15 cellular contexts compared by ENCODE assay signal in genomic region chr10:21317902-21318301, GRCh38.
A peak's percentile ranks its signal among the peaks of the same experiment; 100 is the strongest.
DNase-seq lines count a peak whose midpoint lies in the region; ATAC-seq, FAIRE-seq and TF ChIP-seq lines count a peak whose summit lies in the region.
"Had no signal": no experiment of that assay in that cellular context is flagged by ENCODE, and none has a peak within 500 bp of the region (broad histone marks: within the 10 kb centered on the region; RNA-seq: fewer than 3 reads in every experiment).

No MANE protein-coding gene starts in this region.

- DNase-seq in MCF 10A (ENCODE audit: unreplicated experiment) (peak; percentile 50), breast epithelium (ENCODE audit: low spot score in 2 of 2) (no peak), GM12878 (ENCODE audit: low read depth, low spot score) (no peak), left kidney (ENCODE audit: low read depth, low spot score) (peak; percentile 79), COR-L47 (lab: John Stamatoyannopoulos, UW) (no peak), DMS53 treated with DMSO at 0.1 percent for 48 hours (lab: John Stamatoyannopoulos, UW; ENCODE audit: unreplicated experiment) (no peak), NCI-H128 (lab: John Stamatoyannopoulos, UW; ENCODE audit: unreplicated experiment) (no peak)
- DNase-seq in activated CD8-positive, alpha-beta T cell treated with anti-CD3 and anti-CD28 coated beads for 36 hours = no peak
- DNase-seq: activated B cell treated with CpG ODN at 0.5 μM for 24 hours; activated CD8-positive, alpha-beta memory T cell treated with anti-CD3 and anti-CD28 coated beads, Interleukin-2, amount 50 U/mL, for 48 hours; activated naive CD8-positive, alpha-beta T cell treated with anti-CD3 and anti-CD28 coated beads, Interleukin-2, amount 50 U/mL, for 24 hours; effector CD4-positive, alpha-beta T cell; left colon; natural killer cell; stimulated activated CD4-positive, alpha-beta T cell treated with anti-CD3 and anti-CD28 coated beads, Interleukin-12 subunit alpha, Interleukin-12 subunit beta, amount 100 ng/mL, for 4 hours had no signal

- H3K4me3 ChIP-seq in breast epithelium = no peak overlapping the region
- H3K4me3 ChIP-seq in GM12878 = no peak overlapping the region

- in situ Hi-C loops in GM12878 (cut with MboI) = no loop called here

- peaks cover 28% of the 10 kb centered on the region for H3K4me1 Mint-ChIP-seq in MCF 10A (ENCODE audit: insufficient read depth, unreplicated experiment)
- no peaks in the 10 kb centered on the region for H3K4me1 Mint-ChIP-seq in activated CD8-positive, alpha-beta T cell treated with anti-CD3 and anti-CD28 coated beads for 36 hours (ENCODE audit: low read depth)
- H3K4me1 Mint-ChIP-seq: activated B cell treated with CpG ODN at 0.5 μM for 24 hours; activated naive CD8-positive, alpha-beta T cell treated with anti-CD3 and anti-CD28 coated beads, Interleukin-2, amount 50 U/mL, for 24 hours; natural killer cell had no signal

- no peak for ATAC-seq in GM12878
- no peak for ATAC-seq in activated CD8-positive, alpha-beta T cell treated with anti-CD3 and anti-CD28 coated beads for 36 hours
- ATAC-seq: activated naive CD8-positive, alpha-beta T cell treated with anti-CD3 and anti-CD28 coated beads, Interleukin-2, amount 50 U/mL, for 24 hours; left colon; natural killer cell had no signal

- H3K4me1 ChIP-seq in breast epithelium = peaks cover 0 to 2% of the 10 kb centered on the region in 2 donors
- H3K4me1 ChIP-seq in GM12878 (ENCODE audit: control insufficient read depth, insufficient read depth, low read length) = peaks cover 19% of the 10 kb centered on the region

- no peak overlapping the region for H3K4me3 Mint-ChIP-seq in MCF 10A (ENCODE audit: unreplicated experiment)
- no peak overlapping the region for H3K4me3 Mint-ChIP-seq in activated CD8-positive, alpha-beta T cell treated with anti-CD3 and anti-CD28 coated beads for 36 hours
- H3K4me3 Mint-ChIP-seq: activated B cell treated with CpG ODN at 0.5 μM for 24 hours; activated naive CD8-positive, alpha-beta T cell treated with anti-CD3 and anti-CD28 coated beads, Interleukin-2, amount 50 U/mL, for 24 hours; natural killer cell had no signal

- no peaks in the 10 kb centered on the region for H4K20me1 ChIP-seq in GM12878 (ENCODE audit: control insufficient read depth, insufficient read depth)

- RAD21 ChIA-PET in GM12878 (lab: Charles Lee; ENCODE audit: unreplicated experiment) = no interaction called here

- no peaks in the 10 kb centered on the region for H3K36me3 Mint-ChIP-seq in MCF 10A (ENCODE audit: insufficient read depth, unreplicated experiment)
- H3K36me3 Mint-ChIP-seq in activated CD8-positive, alpha-beta T cell treated with anti-CD3 and anti-CD28 coated beads for 36 hours (ENCODE audit: low read depth) = no peaks in the 10 kb centered on the region
- H3K36me3 Mint-ChIP-seq: natural killer cell had no signal

- no TSS peak for BruUV-seq in MCF 10A (replicated peaks; lab: Mats Ljungman, UMichigan)
- no TSS peak for BruUV-seq in GM12878 (replicated peaks; lab: Mats Ljungman, UMichigan)

- no peak for TF ChIP-seq POLR2A in breast epithelium (IDR thresholded peaks at IDR 0.05)
- TF ChIP-seq POLR2A in GM12878 (IDR thresholded peaks at IDR 0.05; ENCODE audit: low read depth, low read length) = no peak

- TF ChIP-seq CTCF in MCF 10A (IDR thresholded peaks at IDR 0.05; ENCODE audit: unreplicated experiment) (no peak), breast epithelium (IDR thresholded peaks at IDR 0.05) (no peak), GM12878 (IDR thresholded peaks at IDR 0.05 in 2 of 3, conservative IDR thresholded peaks at IDR 0.05 in 1 of 3; ENCODE audit: control insufficient read depth in 2 of 3, extremely low read depth in 1 of 3, insufficient read depth in 1 of 3, low read depth in 3 of 3, low read length in 3 of 3) (no peak)
- TF ChIP-seq CTCF in activated CD8-positive, alpha-beta T cell treated with anti-CD3 and anti-CD28 coated beads for 36 hours (IDR thresholded peaks at IDR 0.05) = no peak

- H3K79me2 ChIP-seq in GM12878 (ENCODE audit: control insufficient read depth, insufficient read depth, low read length) = no peaks in the 10 kb centered on the region

- no peak overlapping the region for H3K27ac ChIP-seq in breast epithelium
- H3K27ac ChIP-seq in GM12878 (ENCODE audit: control insufficient read depth, insufficient read depth) = no peak overlapping the region

- TF ChIP-seq RAD21 in GM12878 (IDR thresholded peaks at IDR 0.05; ENCODE audit: insufficient read depth, low read depth, low read length) = no peak

- H3K9me3 ChIP-seq in breast epithelium = no peaks in the 10 kb centered on the region
- no peaks in the 10 kb centered on the region for H3K9me3 ChIP-seq in GM12878 (replicated peaks; ENCODE audit: control insufficient read depth, insufficient read depth, low read length)

- no peak for FAIRE-seq in GM12878 (lab: Jason Lieb, UNC)

- no peaks in the 10 kb centered on the region for H3K27me3 ChIP-seq in breast epithelium
- H3K27me3 ChIP-seq in GM12878 (replicated peaks in 1 of 2; ENCODE audit: control insufficient read depth in 2 of 2, insufficient read depth in 2 of 2, low read length in 1 of 2) = no peaks in the 10 kb centered on the region

- no peak for TF ChIP-seq EP300 in GM12878 (IDR thresholded peaks at IDR 0.05; ENCODE audit: borderline replicate concordance in 1 of 2, control insufficient read depth in 1 of 2, low read depth in 2 of 2, low read length in 2 of 2)

- no peak overlapping the region for H3K9ac ChIP-seq in GM12878 (ENCODE audit: control insufficient read depth, insufficient read depth, low read length)

- POLR2A ChIA-PET in MCF 10A (lab: Yijun Ruan, JAX) = no interaction called here
- POLR2A ChIA-PET in GM12878 (lab: Charles Lee) = interaction anchor here (0.6 kb wide), 1 partner anchor 38 kb away, joined by 4 read pairs; no protein-coding TSS in a partner anchor
- POLR2A ChIA-PET in activated CD8-positive, alpha-beta T cell treated with anti-CD3 and anti-CD28 coated beads for 36 hours (lab: Charles Lee) = no interaction called here

- H3K27ac Mint-ChIP-seq in MCF 10A (ENCODE audit: low read depth, unreplicated experiment) = no peak overlapping the region
- no peak overlapping the region for H3K27ac Mint-ChIP-seq in activated CD8-positive, alpha-beta T cell treated with anti-CD3 and anti-CD28 coated beads for 36 hours
- H3K27ac Mint-ChIP-seq: activated B cell treated with CpG ODN at 0.5 μM for 24 hours; activated naive CD8-positive, alpha-beta T cell treated with anti-CD3 and anti-CD28 coated beads, Interleukin-2, amount 50 U/mL, for 24 hours; natural killer cell had no signal

- CTCF ChIA-PET in MCF 10A (lab: Yijun Ruan, JAX) = interaction anchor here (0.5 to 1.4 kb wide), 3 partner anchors 9 to 178 kb away, joined by 3 to 6 read pairs (median 4); no protein-coding TSS in a partner anchor
- CTCF ChIA-PET in GM12878 (lab: Yijun Ruan, JAX) = no interaction called here
- CTCF ChIA-PET in activated CD8-positive, alpha-beta T cell treated with anti-CD3 and anti-CD28 coated beads for 36 hours (lab: Charles Lee) = no interaction called here

- intact Hi-C loops in MCF 10A (cut with micrococcal nuclease) (no loop called here), breast epithelium (cut with DNase I; ENCODE audit: low total_unique reads) (no loop called here), GM12878 (cut with micrococcal nuclease; ENCODE audit: unreplicated experiment) (no loop called here)
- intact Hi-C loops in activated CD8-positive, alpha-beta T cell treated with anti-CD3 and anti-CD28 coated beads for 36 hours (cut with micrococcal nuclease) = no loop called here

- no peaks in the 10 kb centered on the region for H3K9me3 Mint-ChIP-seq in MCF 10A (ENCODE audit: unreplicated experiment)
- H3K9me3 Mint-ChIP-seq in activated CD8-positive, alpha-beta T cell treated with anti-CD3 and anti-CD28 coated beads for 36 hours = peaks cover 2% of the 10 kb centered on the region
- H3K9me3 Mint-ChIP-seq: activated naive CD8-positive, alpha-beta T cell treated with anti-CD3 and anti-CD28 coated beads, Interleukin-2, amount 50 U/mL, for 24 hours; natural killer cell had no signal

- no peak overlapping the region for H3K4me2 ChIP-seq in GM12878 (ENCODE audit: control insufficient read depth, insufficient read depth)

- peak overlapping the region; percentile 19; the same call in 1 of the 2 replicates for H2AFZ ChIP-seq in GM12878 (ENCODE audit: control insufficient read depth, low read depth, low read length)

- 24% methylated on average over 3 of the region's 3 CpGs for WGBS in GM12878 (ENCODE audit: insufficient coverage, insufficient replicate concordance, low lambda C conversion rate, missing lambda C conversion rate)

- H3K36me3 ChIP-seq in breast epithelium (no peaks in the 10 kb centered on the region), GM12878 (ENCODE audit: control insufficient read depth in 2 of 2, insufficient read depth in 2 of 2, low read length in 1 of 2) (no peaks in the 10 kb centered on the region)

- H3K27me3 Mint-ChIP-seq in MCF 10A (ENCODE audit: insufficient read depth, unreplicated experiment) = no peaks in the 10 kb centered on the region
- no peaks in the 10 kb centered on the region for H3K27me3 Mint-ChIP-seq in activated CD8-positive, alpha-beta T cell treated with anti-CD3 and anti-CD28 coated beads for 36 hours
- H3K27me3 Mint-ChIP-seq: activated B cell treated with CpG ODN at 0.5 μM for 24 hours had no signal

- SMC1A ChIA-PET in GM12878 (lab: Charles Lee; ENCODE audit: uncharacterized antibody, unreplicated experiment) = no interaction called here

TF ChIP-seq in GM12878, 131 proteins besides CTCF, POLR2A, EP300 and RAD21 (continues in another document):
- TF ChIP-seq USF2 (IDR thresholded peaks at IDR 0.05; ENCODE audit: borderline replicate concordance, low read depth, low read length) = no peak

Comparison
In these comparisons a context has a peak if more than half of its experiments do, and no peak if none do; other contexts are left out.
1. DNase-seq: peak in MCF 10A (single experiment) and left kidney (single experiment); none in breast epithelium (0 of 2), GM12878 (single experiment), activated CD8-positive, alpha-beta T cell treated with anti-CD3 and anti-CD28 coated beads for 36 hours (single experiment), COR-L47 (single experiment), DMS53 treated with DMSO at 0.1 percent for 48 hours (single experiment) and NCI-H128 (single experiment).